21 cellular contexts compared by ENCODE assay signal in genomic region chr17:57290955-57291354, GRCh38. TPM values are rescaled to one million over a fixed set of nuclear protein-coding genes. Genes with fewer than 3 reads are reported as not detected.
DNase-seq lines count a peak whose midpoint lies in the region; ATAC-seq, FAIRE-seq and TF ChIP-seq lines count a peak whose summit lies in the region.
"Had no signal": no experiment of that assay in that cellular context is flagged by ENCODE, and none has a peak within 500 bp of the region (broad histone marks: within the 10 kb centered on the region; RNA-seq: fewer than 3 reads in every experiment).

No MANE protein-coding gene starts in this region.

- FAIRE-seq in HTR-8/SVneo (lab: Jason Lieb, UNC): peak; percentile 63
- FAIRE-seq: A549, RCC 7860 had no signal

- in situ Hi-C loops in gastrocnemius medialis (cut with MboI; ENCODE audit: low sequenced_read_pairs in 4 of 4): no loop called here

- peaks cover 5% of the 10 kb centered on the region for H3K9me3 Mint-ChIP-seq in nephron progenitor cell
- H3K9me3 Mint-ChIP-seq: CD14-positive monocyte, H9, IgD-negative memory B cell had no signal

- peak overlapping the region; percentile 15 for H3K4me3 Mint-ChIP-seq in nephron progenitor cell
- H3K4me3 Mint-ChIP-seq: B cell, CD14-positive monocyte, H9, IgD-negative memory B cell had no signal

- H3K4me3 ChIP-seq in gastrocnemius medialis: no peak overlapping the region
- H3K4me3 ChIP-seq: A549, SJSA1 had no signal

- TF ChIP-seq POLR2A in gastrocnemius medialis (IDR thresholded peaks at IDR 0.05): no peak

- H3K27ac ChIP-seq in cingulate gyrus (ENCODE audit: low read depth, low read length): peak overlapping the region; percentile 19
- H3K27ac ChIP-seq in gastrocnemius medialis: peak overlapping the region; percentile 85 to 92 (median 88)
- H3K27ac ChIP-seq: A549, SJSA1 had no signal

- peaks cover 40% of the 10 kb centered on the region for H3K36me3 Mint-ChIP-seq in nephron progenitor cell (ENCODE audit: low read depth)

- TF ChIP-seq CTCF in nephron progenitor cell (IDR thresholded peaks at IDR 0.05) (no peak), gastrocnemius medialis (IDR thresholded peaks at IDR 0.05 in 4 of 5, conservative IDR thresholded peaks at IDR 0.05 in 1 of 5) (no peak)

- ATAC-seq in gastrocnemius medialis (no peak), HG02973 (IDR thresholded peaks at IDR 0.05; ENCODE audit: unreplicated experiment) (no peak), HG02938 (IDR thresholded peaks at IDR 0.05; ENCODE audit: unreplicated experiment) (no peak)
- ATAC-seq: A549, Right ventricle myocardium inferior had no signal

- H3K36me3 ChIP-seq in gastrocnemius medialis: no peaks in the 10 kb centered on the region

- peaks cover 3% of the 10 kb centered on the region for H3K27me3 Mint-ChIP-seq in nephron progenitor cell (ENCODE audit: low read depth, poor library complexity)
- H3K27me3 Mint-ChIP-seq: B cell, IgD-negative memory B cell had no signal

- intact Hi-C loops in gastrocnemius medialis (cut with DNase I; ENCODE audit: low total_unique reads): no loop called here

- H3K4me1 Mint-ChIP-seq in nephron progenitor cell: peaks cover 98% of the 10 kb centered on the region

- peaks cover 72 to 82% of the 10 kb centered on the region in 2 donors for H3K4me1 ChIP-seq in gastrocnemius medialis

- H3K9me3 ChIP-seq in gastrocnemius medialis: no peaks in the 10 kb centered on the region
- H3K9me3 ChIP-seq: A549, SJSA1 had no signal

- no peaks in the 10 kb centered on the region for H3K27me3 ChIP-seq in gastrocnemius medialis
- H3K27me3 ChIP-seq: SJSA1 had no signal

- DNase-seq in HTR-8/SVneo (ENCODE audit: insufficient read length, low spot score): no peak
- no peak for DNase-seq in nephron progenitor cell
- no peak for DNase-seq in gastrocnemius medialis
- DNase-seq in activated naive CD4-positive, alpha-beta T cell treated with anti-CD3 and anti-CD28 coated beads, Interleukin-2, amount 50 U/mL, for 16 hours: no peak
- no peak for DNase-seq in NOMO-1 treated with DMSO at 0.1 percent for 48 hours (lab: John Stamatoyannopoulos, UW; ENCODE audit: unreplicated experiment)
- DNase-seq: H9, NCI-H1694, NCI-H2081 treated with DMSO at 0.1 percent for 48 hours, NCI-H446, NCI-H526, OCI-M1 had no signal

- peak overlapping the region; percentile 26 for H3K27ac Mint-ChIP-seq in nephron progenitor cell
- H3K27ac Mint-ChIP-seq: B cell, CD14-positive monocyte, H9, IgD-negative memory B cell had no signal

RNA-seq across cellular contexts. Expression of gene MSI2, which starts 34.6 kb away (rescaled TPM):
- 10 to 100 TPM; 33.1 to 66.2 (median 48.5) TPM for total RNA-seq in gastrocnemius medialis
